Comparison of ENCODE assay signal across 1 cellular context in the genomic region with DNA sequence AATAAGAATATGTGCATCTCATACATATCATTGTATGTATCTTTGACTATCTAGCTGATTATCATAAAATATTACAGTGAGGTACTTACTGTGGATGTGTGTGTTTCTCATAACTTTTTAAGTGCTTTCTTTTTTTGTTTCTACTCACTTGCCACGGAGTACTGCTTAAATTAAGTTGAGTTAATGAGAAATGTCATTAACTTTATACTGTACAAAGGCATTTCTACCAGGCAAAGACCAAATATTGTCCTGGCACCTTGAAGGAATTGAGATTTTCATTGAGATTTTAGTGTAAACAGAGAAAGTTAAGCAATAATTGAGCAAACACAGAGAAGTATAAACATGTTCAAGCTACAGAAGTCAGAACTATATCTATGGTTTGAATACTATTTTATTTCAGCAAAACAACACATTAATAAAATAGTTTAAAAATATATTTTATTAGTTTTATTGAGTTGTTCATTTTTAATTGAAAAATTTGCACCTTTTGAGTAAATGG.
TF ChIP-seq lines count a peak whose summit lies in the region.

No MANE protein-coding gene starts in this region.

TF ChIP-seq in HepG2, 621 proteins besides CTCF, POLR2A, EP300 and RAD21 (continued from another document):
- TF ChIP-seq ZNF441 (CRISPR knock-in tag; IDR thresholded peaks at IDR 0.05; ENCODE audit: borderline replicate concordance) (no peak), ZFX (CRISPR knock-in tag; IDR thresholded peaks at IDR 0.05; ENCODE audit: low read depth) (no peak), NFYB (CRISPR knock-in tag; IDR thresholded peaks at IDR 0.05) (no peak), ZNF260 (CRISPR knock-in tag; IDR thresholded peaks at IDR 0.05; ENCODE audit: borderline replicate concordance, low read depth) (no peak)
